In genomic region chr9:120100595-120100994, GRCh38 we compare ENCODE assay signal across 1 cellular context.
TF ChIP-seq lines count a peak whose summit lies in the region.

No MANE protein-coding gene starts in this region.

TF ChIP-seq in WTC11, 78 proteins besides CTCF, POLR2A, EP300 and RAD21 (continued from another document):
- TF ChIP-seq ATF2 (CRISPR knock-in tag; IDR thresholded peaks at IDR 0.05; ENCODE audit: borderline replicate concordance, low read depth) (no peak), USF1 (CRISPR knock-in tag; IDR thresholded peaks at IDR 0.05) (no peak), FOXP4 (CRISPR knock-in tag; IDR thresholded peaks at IDR 0.05) (no peak), ZSCAN18 (CRISPR knock-in tag; IDR thresholded peaks at IDR 0.05) (no peak), ATF6 (CRISPR knock-in tag; IDR thresholded peaks at IDR 0.05) (no peak), CREM (CRISPR knock-in tag; IDR thresholded peaks at IDR 0.05) (no peak)
